9 cellular contexts compared by ENCODE assay signal in the genomic region with DNA sequence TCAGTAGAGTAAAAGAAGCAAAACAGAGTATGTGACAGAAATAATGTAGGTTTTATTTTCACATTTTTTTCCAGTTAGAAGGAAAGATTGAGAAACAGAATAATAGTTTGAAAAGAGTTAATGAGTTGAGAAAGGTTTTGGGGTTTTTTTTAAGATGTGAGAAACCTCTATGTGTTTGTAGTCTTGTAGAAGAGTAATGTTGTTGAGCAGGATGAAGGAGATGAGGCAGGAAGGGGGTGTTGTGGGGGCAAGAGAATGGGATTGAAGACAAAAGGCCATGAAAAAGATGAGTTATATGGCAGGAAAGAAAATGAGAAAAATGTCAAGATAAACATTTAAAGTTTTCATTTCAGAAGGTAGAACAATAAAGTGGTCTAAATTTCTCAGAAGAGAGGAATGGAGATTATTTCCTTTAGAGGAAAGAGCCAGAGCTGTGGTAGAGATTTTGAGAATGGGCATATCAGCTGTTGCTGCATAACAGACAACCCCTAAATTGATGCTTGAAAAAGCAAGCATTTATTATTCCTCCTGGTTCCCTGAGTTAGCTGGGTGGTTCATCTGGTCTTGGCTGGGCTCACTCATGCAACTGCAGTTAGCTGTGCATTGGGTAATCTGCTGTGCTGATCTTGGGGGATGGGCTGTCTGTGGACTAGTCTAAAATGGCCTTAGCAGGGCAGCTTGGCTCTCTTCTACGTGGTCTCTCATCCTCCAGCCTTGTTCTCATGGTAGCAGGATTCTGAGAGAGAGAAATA. TPM values are rescaled to one million over a fixed set of nuclear protein-coding genes. Genes with fewer than 3 reads are reported as not detected.
A peak's percentile ranks its signal among the peaks of the same experiment; 100 is the strongest.
DNase-seq lines count a peak whose midpoint lies in the region; ATAC-seq, FAIRE-seq and TF ChIP-seq lines count a peak whose summit lies in the region.
"Had no signal": no experiment of that assay in that cellular context is flagged by ENCODE, and none has a peak within 500 bp of the region (broad histone marks: within the 10 kb centered on the region; RNA-seq: fewer than 3 reads in every experiment).

No MANE protein-coding gene starts in this region.

- peak; percentile 14 for FAIRE-seq in GM19239 (lab: Jason Lieb, UNC)
- FAIRE-seq: endometrium had no signal

- peak; percentile 55 for DNase-seq in AG10803 (ENCODE audit: low read depth)
- no peak for DNase-seq in GM19239 (ENCODE audit: insufficient read length, low spot score)
- DNase-seq in astrocyte of the spinal cord (ENCODE audit: low read depth, low spot score): peak; percentile 56
- DNase-seq in left lobe of liver (ENCODE audit: low spot score): peak; percentile 49
- no peak for DNase-seq in DMS 273 (lab: John Stamatoyannopoulos, UW; ENCODE audit: unreplicated experiment)
- DNase-seq in 8988T: no peak

- in situ Hi-C loops in astrocyte of the spinal cord (cut with HindIII; ENCODE audit: low sequenced_read_pairs): no loop called here

- H3K4me3 ChIP-seq in AG10803 (ENCODE audit: low read length) (no peak overlapping the region), astrocyte of the spinal cord (ENCODE audit: low read depth, low read length) (no peak overlapping the region)

- TF ChIP-seq CTCF in AG10803 (conservative IDR thresholded peaks at IDR 0.05; ENCODE audit: low read length) (no peak), astrocyte of the spinal cord (IDR thresholded peaks at IDR 0.05; ENCODE audit: low read depth, low read length) (no peak)

- ATAC-seq in left lobe of liver: peak; percentile 84
- ATAC-seq in GM19452 (IDR thresholded peaks at IDR 0.05; ENCODE audit: unreplicated experiment): no peak
- no peak for ATAC-seq in GM21619 (IDR thresholded peaks at IDR 0.05; ENCODE audit: unreplicated experiment)

RNA-seq across cellular contexts. Expression of gene PCGF5, which starts 27.1 kb away (rescaled TPM):
- total RNA-seq in left lobe of liver: 25.0 TPM

Comparison
In these comparisons a context has a peak if more than half of its experiments do, and no peak if none do; other contexts are left out.
1. DNase-seq: peak in AG10803 (single experiment), astrocyte of the spinal cord (single experiment) and left lobe of liver (single experiment); none in GM19239 (single experiment), DMS 273 (single experiment) and 8988T (single experiment).